In genomic region chr12:79233341-79233761, GRCh38 we compare ENCODE assay signal across 13 cellular contexts.
DNase-seq lines count a peak whose midpoint lies in the region; ATAC-seq and TF ChIP-seq lines count a peak whose summit lies in the region.
"Had no signal": no experiment of that assay in that cellular context is flagged by ENCODE, and none has a peak within 500 bp of the region (broad histone marks: within the 10 kb centered on the region; RNA-seq: fewer than 3 reads in every experiment).

No MANE protein-coding gene starts in this region.

- no peaks in the 10 kb centered on the region for H3K9me3 Mint-ChIP-seq in H9
- H3K9me3 Mint-ChIP-seq: stimulated activated naive CD8-positive, alpha-beta T cell treated with anti-CD3 and anti-CD28 coated beads, Interleukin-15, Interleukin-2, amounts not matched to agents 100 ng/mL and 50 ng/mL, for 24 hours had no signal

- no peak overlapping the region for H3K56ac ChIP-seq in H9 (ENCODE audit: insufficient read length, low read depth, low read length)
- no peak overlapping the region for H3K56ac ChIP-seq in mesendoderm (ENCODE audit: low read length)

- no peak overlapping the region for H2BK12ac ChIP-seq in H9 (ENCODE audit: insufficient read length, low read depth, low read length)

- no peak overlapping the region for H2BK20ac ChIP-seq in H9 (ENCODE audit: low read depth, low read length, poor library complexity, severe bottlenecking)

- no peak overlapping the region for H3K27ac Mint-ChIP-seq in H9
- H3K27ac Mint-ChIP-seq: stimulated activated naive CD8-positive, alpha-beta T cell treated with anti-CD3 and anti-CD28 coated beads, Interleukin-15, Interleukin-2, amounts not matched to agents 100 ng/mL and 50 ng/mL, for 24 hours had no signal

- TF ChIP-seq CTCF in GM12865 (IDR thresholded peaks at IDR 0.05; ENCODE audit: insufficient read depth, low read depth, low read length, missing control alignments) (no peak), H9 (conservative IDR thresholded peaks at IDR 0.05) (no peak), tibial artery (IDR thresholded peaks at IDR 0.05) (no peak)

- H3K4ac ChIP-seq in H9 (ENCODE audit: low read depth, low read length) (no peak overlapping the region), mesendoderm (ENCODE audit: low read depth, low read length) (no peak overlapping the region)

- DNase-seq in GM12865 (ENCODE audit: low read depth) (peak; percentile 30), NCI-H82 (lab: John Stamatoyannopoulos, UW) (peak; percentile 93), H9 (no peak), mesendoderm (no peak), tibial artery (no peak)
- DNase-seq: Karpas-422 had no signal

- ATAC-seq in GM21576 (IDR thresholded peaks at IDR 0.05; ENCODE audit: unreplicated experiment): peak; percentile 88
- ATAC-seq in HG03558 (IDR thresholded peaks at IDR 0.05; ENCODE audit: extremely low read depth, unreplicated experiment): peak; percentile 74
- no peak for ATAC-seq in esophagus mucosa

- H2AFZ ChIP-seq in H9 (ENCODE audit: low read length): no peak overlapping the region

- H3K9ac ChIP-seq in H9 (ENCODE audit: extremely low read depth, insufficient read length, low read length): no peak overlapping the region
- H3K9ac ChIP-seq in mesendoderm (ENCODE audit: low read length): no peak overlapping the region

- no peak overlapping the region for H2BK15ac ChIP-seq in H9 (ENCODE audit: low read depth, low read length)
- no peak overlapping the region for H2BK15ac ChIP-seq in mesendoderm (replicated peaks; ENCODE audit: low read depth)

- no peak overlapping the region for H3T11ph ChIP-seq in H9 (ENCODE audit: low read length)

- H3K23ac ChIP-seq in H9 (ENCODE audit: insufficient read length, low read depth, low read length) (no peak overlapping the region), mesendoderm (ENCODE audit: low read length) (no peak overlapping the region)

- H3K27me3 ChIP-seq in H9 (ENCODE audit: insufficient read depth, low read length): no peaks in the 10 kb centered on the region
- H3K27me3 ChIP-seq in mesendoderm (ENCODE audit: insufficient read depth, low read length, poor library complexity): no peaks in the 10 kb centered on the region
- H3K27me3 ChIP-seq in tibial artery: no peaks in the 10 kb centered on the region
- H3K27me3 ChIP-seq: cardiac muscle cell had no signal

- H2AK5ac ChIP-seq in H9 (ENCODE audit: insufficient read length, low read length) (no peak overlapping the region), mesendoderm (ENCODE audit: low read length) (no peak overlapping the region)

- H3K9me3 ChIP-seq in H9 (ENCODE audit: control insufficient read depth, low read depth, low read length) (no peaks in the 10 kb centered on the region), tibial artery (no peaks in the 10 kb centered on the region)

- no peak overlapping the region for H3K14ac ChIP-seq in H9 (ENCODE audit: insufficient read depth, low read length)

- H2BK120ac ChIP-seq in H9 (ENCODE audit: low read depth, low read length, poor library complexity, severe bottlenecking) (no peak overlapping the region), mesendoderm (ENCODE audit: low read depth, low read length) (no peak overlapping the region)

- no peak overlapping the region for H4K91ac ChIP-seq in H9 (ENCODE audit: insufficient read length, low read depth, low read length)

- H3K79me2 ChIP-seq in H9 (ENCODE audit: insufficient read depth, low read length) (no peaks in the 10 kb centered on the region), mesendoderm (ENCODE audit: control insufficient read depth, insufficient read depth, low read length) (no peaks in the 10 kb centered on the region)

- H3K4me2 ChIP-seq in H9 (ENCODE audit: insufficient read depth, insufficient read length, low read length): no peak overlapping the region
- no peak overlapping the region for H3K4me2 ChIP-seq in mesendoderm (ENCODE audit: low read length)

- H3K23me2 ChIP-seq in H9 (ENCODE audit: insufficient read length, low read depth, low read length, poor library complexity, severe bottlenecking): no peaks in the 10 kb centered on the region

- intact Hi-C loops in tibial artery (cut with DNase I; ENCODE audit: low total_unique reads): no loop called here

- H3K4me1 ChIP-seq in H9 (ENCODE audit: insufficient read depth, low read length) (no peaks in the 10 kb centered on the region), mesendoderm (ENCODE audit: control insufficient read depth, low read depth, low read length) (peaks cover 2% of the 10 kb centered on the region), tibial artery (no peaks in the 10 kb centered on the region)

- no peaks in the 10 kb centered on the region for H3K36me3 Mint-ChIP-seq in H9 (ENCODE audit: insufficient read depth in 1 of 3, low read depth in 3 of 3)

- H3K27ac ChIP-seq in H9 (ENCODE audit: insufficient read length, low read depth, low read length) (no peak overlapping the region), mesendoderm (ENCODE audit: low read depth, low read length) (no peak overlapping the region), tibial artery (no peak overlapping the region)
- H3K27ac ChIP-seq: C4-2B, cardiac muscle cell, skin epidermis had no signal

- no peak overlapping the region for H3K4me3 Mint-ChIP-seq in H9
- H3K4me3 Mint-ChIP-seq: stimulated activated naive CD8-positive, alpha-beta T cell treated with anti-CD3 and anti-CD28 coated beads, Interleukin-15, Interleukin-2, amounts not matched to agents 100 ng/mL and 50 ng/mL, for 24 hours had no signal

- H4K8ac ChIP-seq in H9 (replicated peaks; ENCODE audit: insufficient read length, low read depth, low read length): no peak overlapping the region
- H4K8ac ChIP-seq in mesendoderm (ENCODE audit: low read depth, low read length): no peak overlapping the region

- peaks cover 8% of the 10 kb centered on the region in 2 experiments for H3K4me1 Mint-ChIP-seq in H9

- no peak overlapping the region for H3K4me3 ChIP-seq in GM12865 (ENCODE audit: low read depth, low read length)
- no peak overlapping the region for H3K4me3 ChIP-seq in mesendoderm (ENCODE audit: low read length)
- no peak overlapping the region for H3K4me3 ChIP-seq in tibial artery
- H3K4me3 ChIP-seq: cardiac muscle cell, skin epidermis had no signal

- H3K27me3 Mint-ChIP-seq in H9 (ENCODE audit: low read depth): no peaks in the 10 kb centered on the region
- H3K27me3 Mint-ChIP-seq: stimulated activated naive CD8-positive, alpha-beta T cell treated with anti-CD3 and anti-CD28 coated beads, Interleukin-15, Interleukin-2, amounts not matched to agents 100 ng/mL and 50 ng/mL, for 24 hours had no signal

- no peaks in the 10 kb centered on the region for H3K36me3 ChIP-seq in mesendoderm (ENCODE audit: control insufficient read depth, insufficient read depth, low read length)
- H3K36me3 ChIP-seq in tibial artery: no peaks in the 10 kb centered on the region
- H3K36me3 ChIP-seq: cardiac muscle cell had no signal

- no peak overlapping the region for H2BK5ac ChIP-seq in H9 (ENCODE audit: insufficient read length, low read length)
- no peak overlapping the region for H2BK5ac ChIP-seq in mesendoderm (ENCODE audit: low read length)

- no CpG with 5 or more reads among the region's 6 CpGs for WGBS in H9 (ENCODE audit: extremely low coverage, insufficient read length, low lambda C conversion rate)
- WGBS in mesendoderm (ENCODE audit: extremely low coverage, insufficient coverage, low lambda C conversion rate): no CpG with 5 or more reads among the region's 6 CpGs

- no peaks in the 10 kb centered on the region for H4K20me1 ChIP-seq in H9 (ENCODE audit: control insufficient read depth, insufficient read depth, insufficient read length)

- H3K18ac ChIP-seq in H9 (ENCODE audit: insufficient read length, low read depth, low read length): no peak overlapping the region
- H3K18ac ChIP-seq in mesendoderm (ENCODE audit: low read length): no peak overlapping the region

- H4K5ac ChIP-seq in H9 (ENCODE audit: insufficient read length, low read depth, low read length): no peak overlapping the region
- H4K5ac ChIP-seq in mesendoderm (ENCODE audit: low read length): no peak overlapping the region

- H3K79me1 ChIP-seq in H9 (ENCODE audit: insufficient read depth, low read depth, low read length, poor library complexity, severe bottlenecking): no peaks in the 10 kb centered on the region
- no peaks in the 10 kb centered on the region for H3K79me1 ChIP-seq in mesendoderm (ENCODE audit: low read length)

Comparison
In these comparisons a context has a peak if more than half of its experiments do, and no peak if none do; other contexts are left out.
1. DNase-seq: peak in GM12865 (single experiment) and NCI-H82 (single experiment); none in H9 (single experiment), mesendoderm (single experiment) and tibial artery (0 of 2).